ENCODE assay signal across 14 cellular contexts in genomic region chr20:17848649-17849048, GRCh38.
DNase-seq lines count a peak whose midpoint lies in the region; ATAC-seq and TF ChIP-seq lines count a peak whose summit lies in the region.
"Had no signal": no experiment of that assay in that cellular context is flagged by ENCODE, and none has a peak within 500 bp of the region (broad histone marks: within the 10 kb centered on the region; RNA-seq: fewer than 3 reads in every experiment).

No MANE protein-coding gene starts in this region.

- H2BK120ac ChIP-seq in mesenchymal stem cell (ENCODE audit: low read depth, low read length): peak overlapping the region; percentile 39

- H4K8ac ChIP-seq in mesenchymal stem cell (ENCODE audit: low read length): peak overlapping the region; percentile 7

- H3K36me3 ChIP-seq in DOHH2 (ENCODE audit: control insufficient read depth, low read length) (no peaks in the 10 kb centered on the region), mesenchymal stem cell (ENCODE audit: control insufficient read depth in 1 of 2, insufficient read depth in 2 of 2, low read depth in 1 of 2, low read length in 2 of 2) (no peaks in the 10 kb centered on the region)

- H3K9me2 ChIP-seq in DOHH2 (replicated peaks; ENCODE audit: control insufficient read depth, low read length): no peaks in the 10 kb centered on the region

- H2AFZ ChIP-seq in mesenchymal stem cell (ENCODE audit: low read depth, low read length): no peak overlapping the region
- H2AFZ ChIP-seq: GM23338 had no signal

- no peaks in the 10 kb centered on the region for H3K27me3 Mint-ChIP-seq in activated naive CD4-positive, alpha-beta T cell treated with anti-CD3 and anti-CD28 coated beads for 36 hours (ENCODE audit: low read depth)

- H3K9me3 ChIP-seq in DOHH2 (ENCODE audit: control insufficient read depth, insufficient read depth, low read length) (peaks cover 6% of the 10 kb centered on the region; the same call in 1 of the 2 replicates), mesenchymal stem cell (ENCODE audit: control insufficient read depth, low read length) (no peaks in the 10 kb centered on the region)

- CTCF ChIA-PET in activated naive CD4-positive, alpha-beta T cell treated with anti-CD3 and anti-CD28 coated beads for 36 hours (lab: Charles Lee): no interaction called here

- H3K36me3 Mint-ChIP-seq in activated naive CD4-positive, alpha-beta T cell treated with anti-CD3 and anti-CD28 coated beads for 36 hours (ENCODE audit: low read depth): no peaks in the 10 kb centered on the region

- no peak overlapping the region for H3K4me3 Mint-ChIP-seq in activated naive CD4-positive, alpha-beta T cell treated with anti-CD3 and anti-CD28 coated beads for 36 hours
- H3K4me3 Mint-ChIP-seq: GM23338 had no signal

- no peaks in the 10 kb centered on the region for H3K27me3 ChIP-seq in DOHH2 (ENCODE audit: control insufficient read depth, low read length)
- H3K27me3 ChIP-seq in mesenchymal stem cell (ENCODE audit: control insufficient read depth in 1 of 2, insufficient read depth in 1 of 2, low read length in 2 of 2): no peaks in the 10 kb centered on the region

- no peak overlapping the region for H2BK5ac ChIP-seq in mesenchymal stem cell (ENCODE audit: low read depth, low read length, poor library complexity, severe bottlenecking)

- no peak overlapping the region for H3K4ac ChIP-seq in mesenchymal stem cell (ENCODE audit: low read depth in 1 of 2, low read length in 2 of 2)

- H3K27ac Mint-ChIP-seq in activated naive CD4-positive, alpha-beta T cell treated with anti-CD3 and anti-CD28 coated beads for 36 hours: no peak overlapping the region
- H3K27ac Mint-ChIP-seq: GM23338 had no signal

- peak overlapping the region in 1 of 2 experiments; percentile 84 for H3K14ac ChIP-seq in mesenchymal stem cell (ENCODE audit: low read length in 2 of 2)

- H3K79me2 ChIP-seq in DOHH2 (ENCODE audit: control insufficient read depth, low read length): no peaks in the 10 kb centered on the region

- H3K4me1 Mint-ChIP-seq in activated naive CD4-positive, alpha-beta T cell treated with anti-CD3 and anti-CD28 coated beads for 36 hours (ENCODE audit: low read depth): no peaks in the 10 kb centered on the region

- no peaks in the 10 kb centered on the region for H3K79me1 ChIP-seq in mesenchymal stem cell (replicated peaks; ENCODE audit: low read length, poor library complexity, severe bottlenecking)

- WGBS in mesenchymal stem cell: 79% methylated on average over 2 of the region's 2 CpGs

- peak overlapping the region in 1 of 2 experiments; percentile 72 for H3K18ac ChIP-seq in mesenchymal stem cell (ENCODE audit: low read depth in 1 of 2, low read length in 2 of 2)

- no peaks in the 10 kb centered on the region for H3K9me3 Mint-ChIP-seq in activated naive CD4-positive, alpha-beta T cell treated with anti-CD3 and anti-CD28 coated beads for 36 hours

- ATAC-seq in GM21529 (IDR thresholded peaks at IDR 0.05; ENCODE audit: unreplicated experiment) (peak; percentile 57), HG03571 (IDR thresholded peaks at IDR 0.05; ENCODE audit: unreplicated experiment) (no peak)
- ATAC-seq: GM23338 had no signal

- H3K4me3 ChIP-seq in DOHH2 (ENCODE audit: low read length) (peak overlapping the region; percentile 51; the same call in 1 of the 2 replicates), mesenchymal stem cell (ENCODE audit: insufficient read depth in 1 of 2, low read depth in 1 of 2, low read length in 2 of 2) (no peak overlapping the region)
- H3K4me3 ChIP-seq: GM23338 had no signal

- H3F3A ChIP-seq in DOHH2 (ENCODE audit: control insufficient read depth, insufficient read depth): peaks cover 9% of the 10 kb centered on the region

- peak overlapping the region; percentile 87 for H4K91ac ChIP-seq in mesenchymal stem cell (ENCODE audit: low read length)

- H2BK15ac ChIP-seq in mesenchymal stem cell (ENCODE audit: low read depth, poor library complexity, severe bottlenecking): peak overlapping the region; percentile 30

- H3K4me2 ChIP-seq in DOHH2 (ENCODE audit: low read length): peak overlapping the region; percentile 71
- no peak overlapping the region for H3K4me2 ChIP-seq in mesenchymal stem cell (ENCODE audit: low read length, poor library complexity, severe bottlenecking)
- H3K4me2 ChIP-seq: GM23338 had no signal

- H3K23ac ChIP-seq in mesenchymal stem cell (ENCODE audit: low read length in 2 of 2): no peak overlapping the region

- H3K27ac ChIP-seq in DOHH2 (ENCODE audit: low read depth, low read length) (peak overlapping the region; percentile 87), mesenchymal stem cell (ENCODE audit: low read length, poor library complexity, severe bottlenecking) (no peak overlapping the region)

- TF ChIP-seq CTCF in DOHH2 (IDR thresholded peaks at IDR 0.05; ENCODE audit: low read depth, low read length, poor library complexity, severe bottlenecking): no peak

- H3K4me1 ChIP-seq in DOHH2 (ENCODE audit: control insufficient read depth, low read length) (peaks cover 79% of the 10 kb centered on the region), mesenchymal stem cell (ENCODE audit: control insufficient read depth, insufficient read depth, low read depth, low read length) (peaks cover 15% of the 10 kb centered on the region)

- no peak overlapping the region for H3K9ac ChIP-seq in mesenchymal stem cell (ENCODE audit: low read length)

- peak; percentile 51 for DNase-seq in NCI-H69 (lab: John Stamatoyannopoulos, UW)
- no peak for DNase-seq in mesenchymal stem cell
- DNase-seq in activated gamma-delta T cell (lab: John Stamatoyannopoulos, UW): no peak
- no peak for DNase-seq in activated naive CD4-positive, alpha-beta T cell treated with anti-CD3 and anti-CD28 coated beads for 36 hours
- DNase-seq in HCEC 1CT: no peak
- DNase-seq: amygdala; DMS79 treated with DMSO at 0.1 percent for 48 hours; effector CD4-positive, alpha-beta T cell; glutamatergic neuron; posterior cingulate gyrus had no signal

- H2BK12ac ChIP-seq in mesenchymal stem cell (ENCODE audit: low read length in 2 of 2): peak overlapping the region in 1 of 2 experiments; percentile 76

- no peaks in the 10 kb centered on the region for H4K20me1 ChIP-seq in DOHH2 (ENCODE audit: control insufficient read depth, insufficient read depth, low read depth, low read length)

- intact Hi-C loops in activated naive CD4-positive, alpha-beta T cell treated with anti-CD3 and anti-CD28 coated beads for 36 hours (cut with micrococcal nuclease): no loop called here

- H2AK5ac ChIP-seq in mesenchymal stem cell (ENCODE audit: low read length, severe bottlenecking): no peak overlapping the region
